8 cellular contexts compared by ENCODE assay signal in genomic region chr3:70358978-70359580, GRCh38. TPM values are rescaled to one million over a fixed set of nuclear protein-coding genes. Genes with fewer than 3 reads are reported as not detected.
DNase-seq lines count a peak whose midpoint lies in the region; ATAC-seq, FAIRE-seq and TF ChIP-seq lines count a peak whose summit lies in the region.

No MANE protein-coding gene starts in this region.

- TF ChIP-seq CTCF in BJ (IDR thresholded peaks at IDR 0.05; ENCODE audit: insufficient read depth, low read depth, low read length), result peak; percentile 71
- TF ChIP-seq CTCF in Panc1 (IDR thresholded peaks at IDR 0.05), result peak; percentile 40; the same call in 1 of the 2 replicates
- peak; percentile 74 for TF ChIP-seq CTCF in fibroblast of the aortic adventitia (IDR thresholded peaks at IDR 0.05; ENCODE audit: insufficient read depth, low read length)

- no peak overlapping the region for H3K4me3 ChIP-seq in BJ (ENCODE audit: low read depth, low read length)
- H3K4me3 ChIP-seq in H7 (ENCODE audit: insufficient read depth, low read depth, low read length), result no peak overlapping the region
- no peak overlapping the region for H3K4me3 ChIP-seq in Panc1 (ENCODE audit: low read depth in 2 of 2, low read length in 2 of 2)
- no peak overlapping the region for H3K4me3 ChIP-seq in fibroblast of the aortic adventitia (ENCODE audit: low read depth, low read length)
- H3K4me3 ChIP-seq in small intestine (ENCODE audit: low read depth in 1 of 2, low read length in 2 of 2), result no peak overlapping the region

- BruUV-seq in Panc1 (replicated peaks; lab: Mats Ljungman, UMichigan), result no TSS peak

- no peak for ATAC-seq in Panc1
- no peak for ATAC-seq in activated CD8-positive, alpha-beta memory T cell treated with anti-CD3 and anti-CD28 coated beads, Interleukin-2, amount 10 ng/mL, durations not matched to agents 7 days and 5 days
- ATAC-seq in GM18858 (IDR thresholded peaks at IDR 0.05; ENCODE audit: unreplicated experiment), result no peak
- ATAC-seq in HG02973 (IDR thresholded peaks at IDR 0.05; ENCODE audit: unreplicated experiment), result no peak

- POLR2A ChIA-PET in BJ (lab: Charles Lee), result interaction anchor here (0.6 kb wide), 1 partner anchor 394 kb away, joined by 4 read pairs; no protein-coding TSS in a partner anchor
- POLR2A ChIA-PET in Panc1 (lab: Charles Lee), result no interaction called here

- H3K27ac Mint-ChIP-seq in activated CD8-positive, alpha-beta memory T cell treated with anti-CD3 and anti-CD28 coated beads, Interleukin-2, amount 10 ng/mL, durations not matched to agents 7 days and 5 days, result no peak overlapping the region

- CTCF ChIA-PET in BJ (lab: Yijun Ruan, JAX) (interaction anchor here (1.2 kb wide), 1 partner anchor 7 kb away, joined by 4 read pairs; no protein-coding TSS in a partner anchor), Panc1 (lab: Charles Lee) (no interaction called here)
- CTCF ChIA-PET in activated CD8-positive, alpha-beta memory T cell treated with anti-CD3 and anti-CD28 coated beads, Interleukin-2, amount 10 ng/mL, durations not matched to agents 7 days and 5 days (lab: Charles Lee), result no interaction called here

- H3K4me1 ChIP-seq in Panc1 (ENCODE audit: control insufficient read depth, insufficient read depth, low read length) (no peaks in the 10 kb centered on the region), small intestine (ENCODE audit: control insufficient read depth in 2 of 2, insufficient read depth in 1 of 2, low read depth in 1 of 2, low read length in 1 of 2) (no peaks in the 10 kb centered on the region)

- no peak for FAIRE-seq in small intestine (lab: Jason Lieb, UNC)

- no peaks in the 10 kb centered on the region for H3K27me3 ChIP-seq in BJ (ENCODE audit: control insufficient read depth, insufficient read depth, low read length)
- no peaks in the 10 kb centered on the region for H3K27me3 ChIP-seq in H7 (ENCODE audit: control insufficient read depth, insufficient read depth, low read length)
- H3K27me3 ChIP-seq in Panc1 (ENCODE audit: control insufficient read depth, insufficient read depth, low read length), result no peaks in the 10 kb centered on the region
- H3K27me3 ChIP-seq in small intestine (ENCODE audit: control insufficient read depth in 2 of 2, insufficient read depth in 2 of 2, low read length in 2 of 2), result peaks cover 0 to 2% of the 10 kb centered on the region in 2 donors

- H3K27me3 Mint-ChIP-seq in activated CD8-positive, alpha-beta memory T cell treated with anti-CD3 and anti-CD28 coated beads, Interleukin-2, amount 10 ng/mL, durations not matched to agents 7 days and 5 days, result no peaks in the 10 kb centered on the region

- intact Hi-C loops in Panc1 (cut with micrococcal nuclease; ENCODE audit: unreplicated experiment), result no loop called here

- 36 to 49% (median 40%) methylated on average over 3 of the region's 3 CpGs for WGBS in small intestine, 3 donors

- no peak overlapping the region for H3K27ac ChIP-seq in Panc1 (ENCODE audit: low read length)
- no peak overlapping the region for H3K27ac ChIP-seq in small intestine (ENCODE audit: low read depth in 1 of 2, low read length in 1 of 2)

- H3K9me3 ChIP-seq in Panc1 (ENCODE audit: control insufficient read depth, insufficient read depth, low read depth, low read length) (no peaks in the 10 kb centered on the region), small intestine (ENCODE audit: control insufficient read depth, low read depth) (no peaks in the 10 kb centered on the region)

- H3K36me3 Mint-ChIP-seq in activated CD8-positive, alpha-beta memory T cell treated with anti-CD3 and anti-CD28 coated beads, Interleukin-2, amount 10 ng/mL, durations not matched to agents 7 days and 5 days, result no peaks in the 10 kb centered on the region

- no peaks in the 10 kb centered on the region for H3K36me3 ChIP-seq in BJ (ENCODE audit: control insufficient read depth, insufficient read depth, low read length)
- H3K36me3 ChIP-seq in H7 (replicated peaks; ENCODE audit: control insufficient read depth, insufficient read depth, low read length), result no peaks in the 10 kb centered on the region
- H3K36me3 ChIP-seq in Panc1 (ENCODE audit: control insufficient read depth, insufficient read depth, low read length), result no peaks in the 10 kb centered on the region
- H3K36me3 ChIP-seq in small intestine (ENCODE audit: control insufficient read depth in 2 of 2, insufficient read depth in 2 of 2, low read length in 2 of 2), result no peaks in the 10 kb centered on the region

- DNase-seq in BJ (ENCODE audit: low read depth) (no peak), H7 (peak; percentile 1), Panc1 (ENCODE audit: low read depth, low spot score) (peak; percentile 4), fibroblast of the aortic adventitia (ENCODE audit: low read depth) (peak; percentile 68), small intestine (peak; percentile 46)
- no peak for DNase-seq in activated CD8-positive, alpha-beta memory T cell treated with anti-CD3 and anti-CD28 coated beads, Interleukin-2, amount 10 ng/mL, durations not matched to agents 7 days and 5 days

- H3K9me3 Mint-ChIP-seq in activated CD8-positive, alpha-beta memory T cell treated with anti-CD3 and anti-CD28 coated beads, Interleukin-2, amount 10 ng/mL, durations not matched to agents 7 days and 5 days (ENCODE audit: low read depth), result no peaks in the 10 kb centered on the region

- no peaks in the 10 kb centered on the region for H3K4me1 Mint-ChIP-seq in activated CD8-positive, alpha-beta memory T cell treated with anti-CD3 and anti-CD28 coated beads, Interleukin-2, amount 10 ng/mL, durations not matched to agents 7 days and 5 days

- in situ Hi-C loops in Panc1 (cut with HindIII; ENCODE audit: low pct_unique_long_range_greater_than_20kb, low sequenced_read_pairs), result no loop called here

- no peak overlapping the region for H3K4me3 Mint-ChIP-seq in activated CD8-positive, alpha-beta memory T cell treated with anti-CD3 and anti-CD28 coated beads, Interleukin-2, amount 10 ng/mL, durations not matched to agents 7 days and 5 days

RNA-seq across cellular contexts. Expression of gene MDFIC2, which starts 46.6 kb away (rescaled TPM):
- polyA plus RNA-seq in BJ (2011; rRNA removed) (not detected in 2 replicates), small intestine (not detected)
- polyA minus RNA-seq in BJ (2011; rRNA and poly(A)+ RNA removed), result not detected in 2 replicates
- total RNA-seq in H7 (2014; rRNA removed; shearing (Covaris generic)), result not detected in 2 replicates
- total RNA-seq in Panc1 (2021; ENCODE audit: unreplicated experiment) (not detected), fibroblast of the aortic adventitia (ENCODE audit: low replicate concordance) (not detected in 2 replicates)
- not detected for polyA plus RNA-seq in Panc1 (2012; ENCODE audit: insufficient read length)
- total RNA-seq in activated CD8-positive, alpha-beta memory T cell treated with anti-CD3 and anti-CD28 coated beads, Interleukin-2, amount 10 ng/mL, durations not matched to agents 7 days and 5 days, result not detected

Comparison
In these comparisons a context has a peak if more than half of its experiments do, and no peak if none do; other contexts are left out.
1. DNase-seq: peak in H7 (single experiment), Panc1 (single experiment), fibroblast of the aortic adventitia (single experiment) and small intestine (single experiment); none in BJ (single experiment) and activated CD8-positive, alpha-beta memory T cell treated with anti-CD3 and anti-CD28 coated beads, Interleukin-2, amount 10 ng/mL, durations not matched to agents 7 days and 5 days (single experiment).
2. Peak in every context shown above with its lines, with median percentiles within 50 percentile points of each other: CTCF ChIP-seq.